ENCODE assay signal across 15 cellular contexts in genomic region chr20:46375771-46376170, GRCh38. TPM values are rescaled to one million over a fixed set of nuclear protein-coding genes. Genes with fewer than 3 reads are reported as not detected.
DNase-seq lines count a peak whose midpoint lies in the region; ATAC-seq and TF ChIP-seq lines count a peak whose summit lies in the region.
"Had no signal": no experiment of that assay in that cellular context is flagged by ENCODE, and none has a peak within 500 bp of the region (broad histone marks: within the 10 kb centered on the region; RNA-seq: fewer than 3 reads in every experiment).

No MANE protein-coding gene starts in this region.

- TF ChIP-seq CTCF in IMR-90 (conservative IDR thresholded peaks at IDR 0.05; ENCODE audit: low read depth, low read length) (no peak), astrocyte of the spinal cord (IDR thresholded peaks at IDR 0.05; ENCODE audit: low read depth, low read length) (no peak)

- H3K9me1 ChIP-seq in IMR-90 (ENCODE audit: insufficient read depth, low read length) = peaks cover 2% of the 10 kb centered on the region; the same call in 1 of the 2 replicates

- POLR2A ChIA-PET in IMR-90 (lab: Charles Lee; ENCODE audit: unreplicated experiment) = no interaction called here

- H2BK120ac ChIP-seq in IMR-90 (ENCODE audit: low read depth, low read length) = no peak overlapping the region
- H2BK120ac ChIP-seq in neuronal stem cell (ENCODE audit: low read depth, low read length) = no peak overlapping the region

- H3K4me3 ChIP-seq in IMR-90 (ENCODE audit: insufficient read depth, low read depth, low read length) (no peak overlapping the region), astrocyte of the spinal cord (ENCODE audit: low read depth, low read length) (no peak overlapping the region), neuronal stem cell (ENCODE audit: low read length in 2 of 2) (no peak overlapping the region)

- no peak overlapping the region for H3K4ac ChIP-seq in IMR-90 (ENCODE audit: low read depth, low read length)
- H3K4ac ChIP-seq in neuronal stem cell (ENCODE audit: low read length) = no peak overlapping the region

- H4K91ac ChIP-seq in IMR-90 (ENCODE audit: insufficient read depth, low read depth, low read length) = no peak overlapping the region
- no peak overlapping the region for H4K91ac ChIP-seq in neuronal stem cell (ENCODE audit: low read depth, low read length, poor library complexity)

- no peak for TF ChIP-seq POLR2A in IMR-90 (IDR thresholded peaks at IDR 0.05; ENCODE audit: low read depth, low read length)

- in situ Hi-C loops in IMR-90 (cut with MboI; ENCODE audit: low sequenced_read_pairs) (no loop called here), astrocyte of the spinal cord (cut with HindIII; ENCODE audit: low sequenced_read_pairs) (no loop called here)

- CTCF ChIA-PET in IMR-90 (lab: Yijun Ruan, JAX) = interaction anchor here (0.5 kb wide), 1 partner anchor 1369 kb away, joined by 3 read pairs; no protein-coding TSS in a partner anchor

- no peaks in the 10 kb centered on the region for H4K20me1 ChIP-seq in IMR-90 (ENCODE audit: insufficient read depth, low read length)

- H3K79me1 ChIP-seq in IMR-90 (ENCODE audit: low read depth in 1 of 2, low read length in 2 of 2) (peaks cover 0 to 5% of the 10 kb centered on the region in 2 experiments; a peak in 2 of 4 replicates), neuronal stem cell (ENCODE audit: low read depth, low read length) (no peaks in the 10 kb centered on the region)

- no peak overlapping the region for H2BK12ac ChIP-seq in neuronal stem cell (ENCODE audit: low read length)

- H3K56ac ChIP-seq in IMR-90 (ENCODE audit: extremely low read depth, insufficient read depth, low read length) = no peak overlapping the region

- H3K36me3 ChIP-seq in IMR-90 (ENCODE audit: control insufficient read depth, insufficient read depth, low read length) = peaks cover 59% of the 10 kb centered on the region
- H3K36me3 ChIP-seq in neuronal stem cell (replicated peaks in 1 of 2; ENCODE audit: control insufficient read depth in 2 of 2, insufficient read depth in 2 of 2, low read length in 2 of 2) = peaks cover 64 to 98% of the 10 kb centered on the region in 2 donors

- intact Hi-C loops in IMR-90 (cut with micrococcal nuclease) = no loop called here

- no peak overlapping the region for H2BK15ac ChIP-seq in IMR-90 (ENCODE audit: low read depth, low read length)
- H2BK15ac ChIP-seq in neuronal stem cell (ENCODE audit: low read length) = no peak overlapping the region

- no CpG with 5 or more reads among the region's 5 CpGs for WGBS in IMR-90 (ENCODE audit: extremely low coverage in 2 of 2, insufficient read length in 1 of 2), 2 experiments
- WGBS in neuronal stem cell (ENCODE audit: extremely low coverage in 2 of 2, insufficient read length in 2 of 2, insufficient replicate concordance in 1 of 2), 2 donors = no CpG with 5 or more reads among the region's 5 CpGs

- H2BK5ac ChIP-seq in IMR-90 (ENCODE audit: low read depth, low read length, poor library complexity, severe bottlenecking) (no peak overlapping the region), neuronal stem cell (ENCODE audit: low read length) (no peak overlapping the region)

- DNase-seq in CD1c-positive myeloid dendritic cell (ENCODE audit: extremely low spot score) = peak; percentile 26
- DNase-seq in IMR-90 = peak; percentile 39
- peak; percentile 18 for DNase-seq in astrocyte of the spinal cord (ENCODE audit: low read depth, low spot score)
- DNase-seq in glomerular visceral epithelial cell (ENCODE audit: extremely low spot score) = peak; percentile 63
- no peak for DNase-seq in neuronal stem cell (ENCODE audit: low spot score)
- DNase-seq: activated CD8-positive, alpha-beta T cell treated with anti-CD3 and anti-CD28 coated beads for 36 hours; activated effector memory CD4-positive, alpha-beta T cell treated with Interleukin-2 at 50 U/mL for 16 hours; brain microvascular endothelial cell; Calu3; NCI-H1048; NCI-H2171 treated with DMSO at 0.1 percent for 48 hours had no signal

- no peak overlapping the region for H2BK20ac ChIP-seq in IMR-90 (ENCODE audit: low read depth, low read length)

- H3K27ac ChIP-seq in IMR-90 (ENCODE audit: insufficient read depth, low read length) (no peak overlapping the region), neuronal stem cell (replicated peaks; ENCODE audit: low read length) (no peak overlapping the region)
- H3K27ac ChIP-seq: brain microvascular endothelial cell had no signal

- H3K14ac ChIP-seq in IMR-90 (replicated peaks; ENCODE audit: low read depth, low read length) (no peak overlapping the region), neuronal stem cell (ENCODE audit: low read length) (no peak overlapping the region)

- H3K27me3 ChIP-seq in IMR-90 (ENCODE audit: control insufficient read depth, insufficient read depth, low read length) = no peaks in the 10 kb centered on the region
- H3K27me3 ChIP-seq in neuronal stem cell (ENCODE audit: control insufficient read depth in 3 of 3, insufficient read depth in 3 of 3, low read depth in 1 of 3, low read length in 3 of 3) = no peaks in the 10 kb centered on the region
- H3K27me3 ChIP-seq: brain microvascular endothelial cell had no signal

- dilution Hi-C loops in IMR-90 (cut with HindIII; ENCODE audit: low sequenced_read_pairs, unreplicated experiment) = no loop called here

- H3K18ac ChIP-seq in IMR-90 (ENCODE audit: low read depth, low read length) = no peak overlapping the region
- H3K18ac ChIP-seq in neuronal stem cell (ENCODE audit: low read length) = no peak overlapping the region

- H4K5ac ChIP-seq in IMR-90 (ENCODE audit: low read depth, low read length) = no peak overlapping the region

- BruUV-seq in IMR-90 (replicated peaks; lab: Mats Ljungman, UMichigan) = no TSS peak

- no peak overlapping the region for H2AFZ ChIP-seq in IMR-90 (replicated peaks; ENCODE audit: low read length, poor library complexity)
- no peak overlapping the region for H2AFZ ChIP-seq in neuronal stem cell (ENCODE audit: low read length)

- no peaks in the 10 kb centered on the region for H3K4me1 ChIP-seq in IMR-90 (ENCODE audit: control insufficient read depth, insufficient read depth, low read length)
- H3K4me1 ChIP-seq in neuronal stem cell (ENCODE audit: control insufficient read depth in 2 of 2, insufficient read depth in 1 of 2, low read depth in 1 of 2, low read length in 2 of 2) = peaks cover 0 to 2% of the 10 kb centered on the region in 2 donors

- H4K8ac ChIP-seq in IMR-90 (ENCODE audit: low read depth in 2 of 2, low read length in 2 of 2) = no peak overlapping the region
- H4K8ac ChIP-seq in neuronal stem cell (ENCODE audit: low read depth, low read length) = no peak overlapping the region

- no peak overlapping the region for H2AK9ac ChIP-seq in IMR-90 (replicated peaks; ENCODE audit: low read depth, low read length, poor library complexity)

- no peak for TF ChIP-seq RAD21 in IMR-90 (IDR thresholded peaks at IDR 0.05; ENCODE audit: low read length)

- no peak overlapping the region for H3K9ac ChIP-seq in IMR-90 (ENCODE audit: low read depth, low read length)
- H3K9ac ChIP-seq in neuronal stem cell (ENCODE audit: low read depth, low read length, poor library complexity) = no peak overlapping the region

- no peak overlapping the region for H2AK5ac ChIP-seq in IMR-90 (ENCODE audit: low read depth, low read length)
- H2AK5ac ChIP-seq in neuronal stem cell (ENCODE audit: low read depth, low read length) = no peak overlapping the region

- ATAC-seq in IMR-90 (ENCODE audit: low read depth) (peak; percentile 48), GM18909 (IDR thresholded peaks at IDR 0.05; ENCODE audit: poor library complexity, unreplicated experiment) (no peak), GM21381 (IDR thresholded peaks at IDR 0.05; ENCODE audit: unreplicated experiment) (no peak), HG02938 (IDR thresholded peaks at IDR 0.05; ENCODE audit: unreplicated experiment) (no peak)
- ATAC-seq: activated CD8-positive, alpha-beta T cell treated with anti-CD3 and anti-CD28 coated beads for 36 hours; HepG2 had no signal

- H3K9me3 ChIP-seq in IMR-90 (ENCODE audit: control insufficient read depth, insufficient read depth, low read length) (no peaks in the 10 kb centered on the region), neuronal stem cell (replicated peaks in 1 of 2; ENCODE audit: control insufficient read depth in 2 of 2, insufficient read depth in 1 of 2, low read depth in 1 of 2, low read length in 2 of 2) (no peaks in the 10 kb centered on the region)

- no peak overlapping the region for H3K23ac ChIP-seq in IMR-90 (ENCODE audit: low read depth, low read length)
- no peak overlapping the region for H3K23ac ChIP-seq in neuronal stem cell (ENCODE audit: low read depth, low read length, poor library complexity)

- H3K4me2 ChIP-seq in IMR-90 (ENCODE audit: low read depth, low read length) = no peak overlapping the region
- no peak overlapping the region for H3K4me2 ChIP-seq in neuronal stem cell (ENCODE audit: insufficient read depth, low read length, poor library complexity, severe bottlenecking)

TF ChIP-seq in IMR-90, 13 proteins besides CTCF, POLR2A, EP300 and RAD21 (continues in another document):
- TF ChIP-seq RFX5 (IDR thresholded peaks at IDR 0.05; ENCODE audit: low read depth, low read length) (no peak), ELK1 (IDR thresholded peaks at IDR 0.05; ENCODE audit: borderline replicate concordance, low read depth, low read length) (no peak), CHD1 (IDR thresholded peaks at IDR 0.05; ENCODE audit: low read depth, low read length) (no peak), BHLHE40 (IDR thresholded peaks at IDR 0.05; ENCODE audit: low read depth, low read length) (no peak), MXI1 (IDR thresholded peaks at IDR 0.05; ENCODE audit: borderline replicate concordance, low read depth, low read length) (no peak), FOS (IDR thresholded peaks at IDR 0.05; ENCODE audit: low read depth, low read length) (no peak), MAFK (IDR thresholded peaks at IDR 0.05; ENCODE audit: low read depth, low read length) (no peak), SMC3 (IDR thresholded peaks at IDR 0.05; ENCODE audit: low read depth, low read length) (no peak), MAZ (IDR thresholded peaks at IDR 0.05; ENCODE audit: borderline replicate concordance, low read depth, low read length) (no peak)

RNA-seq across cellular contexts. Expression of gene ELMO2, which starts 30.6 kb away (rescaled TPM):
- 45.0 and 52.7 TPM in 2 replicates for total RNA-seq in IMR-90 (2012; rRNA removed)
- polyA plus RNA-seq in IMR-90 (2012; rRNA removed) = 26.7 and 29.2 TPM in 2 replicates
- polyA plus RNA-seq in IMR-90 (2012; cell fraction: cytosol; rRNA removed) = 16.9 and 22.6 TPM in 2 replicates
- polyA plus RNA-seq in IMR-90 (2012; cell fraction: nucleus; rRNA removed; ENCODE audit: low replicate concordance) = 35.8 and 45.2 TPM in 2 replicates
- 34.2 TPM for polyA plus RNA-seq in neuronal stem cell (2013, experiment 1 of 2)
- polyA plus RNA-seq in neuronal stem cell (2013, experiment 2 of 2) = 32.1 TPM
